26 cellular contexts compared by ENCODE assay signal in genomic region chr20:23268792-23269354, GRCh38.
DNase-seq lines count a peak whose midpoint lies in the region; ATAC-seq and TF ChIP-seq lines count a peak whose summit lies in the region.
"Had no signal": no experiment of that assay in that cellular context is flagged by ENCODE, and none has a peak within 500 bp of the region (broad histone marks: within the 10 kb centered on the region; RNA-seq: fewer than 3 reads in every experiment).

No MANE protein-coding gene starts in this region.

- CTCF ChIA-PET in Caco-2 (lab: Charles Lee) = interaction anchor here (0.7 to 1.2 kb wide), 3 partner anchors 81 to 577 kb away, joined by 3 to 5 read pairs (median 3); partner anchors contain the start of gene NAPB

- no peaks in the 10 kb centered on the region for H3K27me3 Mint-ChIP-seq in Caco-2 (ENCODE audit: insufficient read depth, unreplicated experiment)

- H3K4me1 Mint-ChIP-seq in Caco-2 (ENCODE audit: low read depth, unreplicated experiment) = no peaks in the 10 kb centered on the region
- H3K4me1 Mint-ChIP-seq: brain; natural killer cell; stimulated activated effector memory CD8-positive, alpha-beta T cell treated with anti-CD3 and anti-CD28 coated beads, Interleukin-12 subunit alpha, Interleukin-12 subunit beta, amount 100 ng/mL, for 72 hours had no signal

- intact Hi-C loops in Caco-2 (cut with micrococcal nuclease; ENCODE audit: unreplicated experiment) (no loop called here), lower lobe of right lung (cut with DNase I) (no loop called here)

- H3K36me3 Mint-ChIP-seq in Caco-2 (ENCODE audit: insufficient read depth, unreplicated experiment) = peaks cover 19% of the 10 kb centered on the region
- H3K36me3 Mint-ChIP-seq: brain; natural killer cell; stimulated activated effector memory CD8-positive, alpha-beta T cell treated with anti-CD3 and anti-CD28 coated beads, Interleukin-12 subunit alpha, Interleukin-12 subunit beta, amount 100 ng/mL, for 72 hours had no signal

- WGBS in HUES64 = 93% methylated on average over 4 of the region's 4 CpGs

- TF ChIP-seq CTCF in Caco-2 (IDR thresholded peaks at IDR 0.05; ENCODE audit: insufficient read depth in 1 of 2, low read depth in 1 of 2, low read length in 1 of 2, severe bottlenecking in 1 of 2, unreplicated experiment in 1 of 2) (no peak), astrocyte of the spinal cord (IDR thresholded peaks at IDR 0.05; ENCODE audit: low read depth, low read length) (no peak), lower lobe of right lung (IDR thresholded peaks at IDR 0.05) (no peak)

- no peaks in the 10 kb centered on the region; the same call in 1 of the 2 replicates for H3K36me3 ChIP-seq in Caco-2 (ENCODE audit: control insufficient read depth, insufficient read depth, low read length)
- H3K36me3 ChIP-seq in HUES64 (ENCODE audit: insufficient read depth, low read length) = no peaks in the 10 kb centered on the region
- no peaks in the 10 kb centered on the region for H3K36me3 ChIP-seq in lower lobe of right lung

- no peak overlapping the region for H3K9ac ChIP-seq in HUES64 (ENCODE audit: low read depth, low read length)
- H3K9ac ChIP-seq: BLaER1 treated with 17β-estradiol and CSF1 and Interleukin-3, amounts not matched to agents 10 nM and 100 nM had no signal

- H3K27ac Mint-ChIP-seq in Caco-2 (ENCODE audit: unreplicated experiment) = peak overlapping the region; percentile 72
- H3K27ac Mint-ChIP-seq: activated T-cell treated with anti-CD3 and anti-CD28 coated beads, Interleukin-2, amount 50 U/mL, for 72 hours; brain; natural killer cell; stimulated activated effector memory CD8-positive, alpha-beta T cell treated with anti-CD3 and anti-CD28 coated beads, Interleukin-12 subunit alpha, Interleukin-12 subunit beta, amount 100 ng/mL, for 72 hours had no signal

- H3K27ac ChIP-seq in HUES64 (ENCODE audit: low read depth, low read length) (peak overlapping the region; percentile 3; the same call in 1 of the 2 replicates), lower lobe of right lung (peak overlapping the region; percentile 76)
- H3K27ac ChIP-seq: BLaER1 treated with 17β-estradiol and CSF1 and Interleukin-3, amounts not matched to agents 10 nM and 100 nM; epithelial cell of prostate had no signal

- no peak overlapping the region for H3K4me3 Mint-ChIP-seq in Caco-2 (ENCODE audit: unreplicated experiment)
- H3K4me3 Mint-ChIP-seq: activated T-cell treated with anti-CD3 and anti-CD28 coated beads, Interleukin-2, amount 50 U/mL, for 72 hours; brain; natural killer cell; stimulated activated effector memory CD8-positive, alpha-beta T cell treated with anti-CD3 and anti-CD28 coated beads, Interleukin-12 subunit alpha, Interleukin-12 subunit beta, amount 100 ng/mL, for 72 hours had no signal

- DNase-seq in Caco-2 (peak; percentile 65 to 74), astrocyte of the spinal cord (ENCODE audit: low read depth, low spot score) (peak; percentile 32), lower lobe of right lung (no peak), SHP77 treated with DMSO at 0.1 percent for 48 hours (lab: John Stamatoyannopoulos, UW) (no peak), NCI-H1694 treated with DMSO at 0.1 percent for 48 hours (lab: John Stamatoyannopoulos, UW) (no peak), AG08396 (ENCODE audit: low spot score) (no peak)
- DNase-seq: activated CD4-positive, alpha-beta T cell treated with anti-CD3 and anti-CD28 coated beads, Interleukin-2, amount 50 U/mL, for 48 hours; activated CD4-positive, CD25-positive, alpha-beta regulatory T cell treated with anti-CD3 and anti-CD28 coated beads, Interleukin-2, amount 50 U/mL, for 72 hours; activated naive CD4-positive, alpha-beta T cell; activated T-cell treated with anti-CD3 and anti-CD28 coated beads, Interleukin-2, amount 50 U/mL, for 72 hours; DMS79 treated with DMSO at 0.1 percent for 48 hours; GF-D8; KBM-7; natural killer cell; NCI-H1105 treated with DMSO at 0.1 percent for 48 hours; NCI-H1930; NCI-H524 treated with DMSO at 0.1 percent for 48 hours; SHP77; trophoblast cell had no signal

- H3K9me3 ChIP-seq in Caco-2 = peaks cover 61% of the 10 kb centered on the region
- H3K9me3 ChIP-seq in HUES64 (ENCODE audit: insufficient read depth, low read depth, low read length) = peaks cover 17% of the 10 kb centered on the region
- peaks cover 9% of the 10 kb centered on the region for H3K9me3 ChIP-seq in lower lobe of right lung

- H3K9me3 Mint-ChIP-seq in Caco-2 (ENCODE audit: unreplicated experiment) = peaks cover 44% of the 10 kb centered on the region

- POLR2A ChIA-PET in Caco-2 (lab: Charles Lee) = interaction anchor here (0.5 kb wide), 1 partner anchor 588 kb away, joined by 4 read pairs; no protein-coding TSS in a partner anchor

- no peak overlapping the region for H3K4me3 ChIP-seq in Caco-2 (ENCODE audit: low read depth, low read length)
- no peak overlapping the region for H3K4me3 ChIP-seq in HUES64 (ENCODE audit: low read length)
- H3K4me3 ChIP-seq in astrocyte of the spinal cord (ENCODE audit: low read depth, low read length) = no peak overlapping the region
- no peak overlapping the region for H3K4me3 ChIP-seq in lower lobe of right lung
- H3K4me3 ChIP-seq: BLaER1 treated with 17β-estradiol and CSF1 and Interleukin-3, amounts not matched to agents 10 nM and 100 nM had no signal

- ATAC-seq in lower lobe of right lung (no peak), HG03354 (IDR thresholded peaks at IDR 0.05; ENCODE audit: poor library complexity, severe bottlenecking, unreplicated experiment) (no peak)
- ATAC-seq: activated T-cell treated with anti-CD3 and anti-CD28 coated beads, Interleukin-2, amount 50 U/mL, for 72 hours; HCT116; natural killer cell; stimulated activated effector memory CD8-positive, alpha-beta T cell treated with anti-CD3 and anti-CD28 coated beads, Interleukin-12 subunit alpha, Interleukin-12 subunit beta, amount 100 ng/mL, for 72 hours had no signal

- no TSS peak for BruUV-seq in Caco-2 (replicated peaks; lab: Mats Ljungman, UMichigan)

- in situ Hi-C loops in astrocyte of the spinal cord (cut with HindIII; ENCODE audit: low sequenced_read_pairs) = no loop called here

- H3K27me3 ChIP-seq in Caco-2 (replicated peaks; ENCODE audit: control insufficient read depth, insufficient read depth, low read length) (no peaks in the 10 kb centered on the region), HUES64 (ENCODE audit: insufficient read depth, low read length) (no peaks in the 10 kb centered on the region), lower lobe of right lung (ENCODE audit: low read depth) (no peaks in the 10 kb centered on the region)
- H3K27me3 ChIP-seq: BLaER1 treated with 17β-estradiol and CSF1 and Interleukin-3, amounts not matched to agents 10 nM and 100 nM had no signal

- H3K4me1 ChIP-seq in Caco-2 (peaks cover 24% of the 10 kb centered on the region), HUES64 (ENCODE audit: insufficient read depth, low read length) (0 out of 2 replicates have a peak, but pooled peaks cover 6% of the 10 kb centered on the region), lower lobe of right lung (peaks cover 13% of the 10 kb centered on the region)

Comparison
In these comparisons a context has a peak if more than half of its experiments do, and no peak if none do; other contexts are left out.
1. DNase-seq: peak in Caco-2 (2 of 2) and astrocyte of the spinal cord (single experiment); none in lower lobe of right lung (single experiment), SHP77 treated with DMSO at 0.1 percent for 48 hours (single experiment), NCI-H1694 treated with DMSO at 0.1 percent for 48 hours (single experiment) and AG08396 (single experiment).